22 cellular contexts compared by ENCODE assay signal in the genomic region with DNA sequence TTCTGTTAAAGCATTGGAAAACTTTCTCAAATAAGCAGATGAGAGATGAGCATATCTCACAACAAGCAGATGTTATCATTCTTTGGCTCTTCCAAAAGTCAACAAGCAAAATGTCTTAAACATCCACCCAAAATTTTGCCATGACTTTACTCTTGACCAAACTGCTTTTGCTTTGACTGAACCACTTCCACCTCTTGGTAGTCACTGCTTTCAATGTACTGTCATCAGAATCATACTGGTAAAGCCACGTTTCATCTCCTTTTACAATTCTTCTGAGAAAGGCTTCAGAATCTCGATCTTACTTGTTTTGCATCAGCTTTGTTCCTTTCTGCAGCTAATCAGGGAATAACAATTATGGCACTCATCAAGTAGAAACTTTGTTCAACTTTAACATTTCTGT.
"Had no signal": no experiment of that assay in that cellular context is flagged by ENCODE, and none has a peak within 500 bp of the region (broad histone marks: within the 10 kb centered on the region; RNA-seq: fewer than 3 reads in every experiment).

No MANE protein-coding gene starts in this region.

- DNase-seq: dermis blood vessel endothelial cell; erythroblast; foreskin melanocyte; head of caudate nucleus; left colon; left ventricle myocardium superior; mesendoderm; naive B cell; spleen; stimulated activated CD4-positive, alpha-beta T cell treated with anti-CD3 and anti-CD28 coated beads, Interleukin-15, amount 100 ng/mL, for 24 hours; stimulated activated CD4-positive, alpha-beta T cell treated with anti-CD3 and anti-CD28 coated beads, Interleukin-1b, Interleukin-23, amount 100 ng/mL, for 48 hours; stimulated activated CD4-positive, alpha-beta T cell treated with anti-CD3 and anti-CD28 coated beads, Interleukin-4, amount 100 ng/mL, for 24 hours; stimulated activated naive B cell treated with anti-CD40 and anti-IgM and Interleukin-4, amounts not matched to agents 10 μg/mL and 1 μg/mL and 100 μg/mL, for 72 hours; stimulated activated naive CD8-positive, alpha-beta T cell treated with anti-CD3 and anti-CD28 coated beads, Interleukin-15, amount 100 ng/mL, for 72 hours; testis; upper lobe of right lung had no signal

- H3K36me3 ChIP-seq: spleen, tibial nerve, upper lobe of right lung, vagina had no signal

- H3K36me3 Mint-ChIP-seq: naive B cell; stimulated activated naive B cell treated with anti-CD40 and anti-IgM and Interleukin-4, amounts not matched to agents 10 μg/mL and 1 μg/mL and 100 μg/mL, for 72 hours had no signal

- H3K9me3 ChIP-seq: spleen, testis, tibial nerve, upper lobe of right lung, vagina had no signal

- H3K27me3 Mint-ChIP-seq: naive B cell; stimulated activated naive B cell treated with anti-CD40 and anti-IgM and Interleukin-4, amounts not matched to agents 10 μg/mL and 1 μg/mL and 100 μg/mL, for 72 hours had no signal

- H3K4me3 Mint-ChIP-seq: naive B cell; nephron; stimulated activated naive B cell treated with anti-CD40 and anti-IgM and Interleukin-4, amounts not matched to agents 10 μg/mL and 1 μg/mL and 100 μg/mL, for 72 hours; stimulated activated naive CD8-positive, alpha-beta T cell treated with anti-CD3 and anti-CD28 coated beads, Interleukin-15, amount 100 ng/mL, for 72 hours had no signal

- H2AFZ ChIP-seq: hepatocyte had no signal

- H3K27ac ChIP-seq: hepatocyte, spleen, testis, tibial nerve, upper lobe of right lung, vagina had no signal

- H3K4me1 ChIP-seq: spleen, testis, tibial nerve, upper lobe of right lung, vagina had no signal

- H3K27ac Mint-ChIP-seq: naive B cell; nephron; stimulated activated naive B cell treated with anti-CD40 and anti-IgM and Interleukin-4, amounts not matched to agents 10 μg/mL and 1 μg/mL and 100 μg/mL, for 72 hours; stimulated activated naive CD8-positive, alpha-beta T cell treated with anti-CD3 and anti-CD28 coated beads, Interleukin-15, amount 100 ng/mL, for 72 hours had no signal

- H3K9me3 Mint-ChIP-seq: naive B cell; nephron; stimulated activated naive CD8-positive, alpha-beta T cell treated with anti-CD3 and anti-CD28 coated beads, Interleukin-15, amount 100 ng/mL, for 72 hours had no signal

- H3K4me2 ChIP-seq: hepatocyte had no signal

- H3K79me2 ChIP-seq: hepatocyte had no signal

- H3K27me3 ChIP-seq: hepatocyte, spleen, testis, tibial nerve, upper lobe of right lung, vagina had no signal

- ATAC-seq: left colon; left ventricle myocardium superior; sciatic nerve; stimulated activated naive B cell treated with anti-CD40 and anti-IgM and Interleukin-4, amounts not matched to agents 10 μg/mL and 1 μg/mL and 100 μg/mL, for 72 hours; stimulated activated naive CD8-positive, alpha-beta T cell treated with anti-CD3 and anti-CD28 coated beads, Interleukin-15, amount 100 ng/mL, for 72 hours; upper lobe of right lung had no signal

- H3K4me1 Mint-ChIP-seq: naive B cell; nephron; stimulated activated naive B cell treated with anti-CD40 and anti-IgM and Interleukin-4, amounts not matched to agents 10 μg/mL and 1 μg/mL and 100 μg/mL, for 72 hours; stimulated activated naive CD8-positive, alpha-beta T cell treated with anti-CD3 and anti-CD28 coated beads, Interleukin-15, amount 100 ng/mL, for 72 hours had no signal

- H3K4me3 ChIP-seq: hepatocyte, lung, spleen, testis, tibial nerve, upper lobe of right lung, vagina had no signal
